In the genomic region with DNA sequence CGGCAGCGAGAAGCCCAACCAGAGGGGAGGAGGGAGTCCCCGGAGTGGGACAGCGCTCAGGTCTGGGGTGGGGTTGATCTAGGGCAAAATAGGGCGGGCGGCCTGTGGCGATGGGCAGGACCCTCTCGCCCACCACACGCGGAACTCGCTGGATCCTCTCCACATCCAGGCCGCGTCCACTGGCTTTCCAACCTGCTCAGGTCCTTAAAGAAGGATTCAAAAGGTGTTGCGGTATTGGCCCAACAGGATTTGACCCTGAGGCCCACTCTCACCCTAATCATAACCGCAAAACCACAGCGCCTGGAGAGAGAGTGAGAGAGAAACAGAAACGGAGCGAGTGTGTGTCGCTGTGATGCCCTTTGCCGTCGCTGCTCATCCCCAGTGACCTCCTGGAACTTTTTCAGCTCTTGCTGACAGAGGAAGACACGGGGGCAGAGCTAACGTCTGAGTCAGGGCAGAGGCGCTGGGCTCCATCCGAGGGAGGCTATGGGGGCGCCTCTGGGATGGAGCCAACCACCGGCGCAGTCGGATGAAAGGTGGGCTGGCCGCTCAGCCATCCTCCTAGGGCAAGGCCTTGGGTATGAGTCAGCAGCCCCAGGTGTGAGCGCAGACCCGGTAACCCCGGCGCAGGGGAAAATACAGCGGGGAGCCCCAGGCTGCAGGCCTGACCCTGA, we compare ENCODE assay signal across 8 cellular contexts. TPM values are rescaled to one million over a fixed set of nuclear protein-coding genes. Genes with fewer than 3 reads are reported as not detected.
DNase-seq lines count a peak whose midpoint lies in the region; ATAC-seq and TF ChIP-seq lines count a peak whose summit lies in the region.

No MANE protein-coding gene starts in this region.

- no peak for TF ChIP-seq POLR2A in esophagus squamous epithelium (IDR thresholded peaks at IDR 0.05)
- TF ChIP-seq POLR2A in uterus (IDR thresholded peaks at IDR 0.05): no peak

- H3K36me3 ChIP-seq in esophagus squamous epithelium (no peaks in the 10 kb centered on the region), uterus (no peaks in the 10 kb centered on the region)

- ATAC-seq in activated B cell treated with CpG ODN at 0.5 μM for 24 hours (ENCODE audit: low read depth): peak; percentile 72
- ATAC-seq in GM18861 (IDR thresholded peaks at IDR 0.05; ENCODE audit: unreplicated experiment): no peak

- peaks cover 28 to 78% (median 45%) of the 10 kb centered on the region in 3 donors for H3K4me1 ChIP-seq in esophagus squamous epithelium
- H3K4me1 ChIP-seq in uterus: peaks cover 0 to 8% of the 10 kb centered on the region in 2 donors

- H3K27ac ChIP-seq in esophagus squamous epithelium: no peak overlapping the region
- no peak overlapping the region for H3K27ac ChIP-seq in uterus

- DNase-seq in NOMO-1 treated with DMSO at 0.1 percent for 48 hours (lab: John Stamatoyannopoulos, UW; ENCODE audit: unreplicated experiment) (peak; percentile 19), NOMO-1 (lab: John Stamatoyannopoulos, UW; ENCODE audit: unreplicated experiment in 2 of 2) (no peak), activated B cell treated with CpG ODN at 0.5 μM for 24 hours (no peak), esophagus squamous epithelium (lab: John Stamatoyannopoulos, UW) (no peak), mesothelial cell of epicardium (ENCODE audit: low spot score in 2 of 2, unreplicated experiment in 2 of 2) (no peak), uterus (no peak)
- DNase-seq in stimulated activated CD8-positive, alpha-beta memory T cell treated with anti-CD3 and anti-CD28 coated beads, Interleukin-15, amount 100 ng/mL, for 4 hours (ENCODE audit: low read depth in 2 of 2): peak; percentile 61

- H3K27me3 ChIP-seq in esophagus squamous epithelium (peaks cover 17 to 92% (median 56%) of the 10 kb centered on the region in 4 donors), uterus (peaks cover 27 to 70% of the 10 kb centered on the region in 2 donors)

- POLR2A ChIA-PET in activated B cell treated with CpG ODN at 0.5 μM for 24 hours (lab: Charles Lee): interaction anchor here (0.9 to 5.4 kb wide), 4 partner anchors 14 to 111 kb away, joined by 3 to 28 read pairs (median 8); a partner anchor contains a TSS

- intact Hi-C loops in activated B cell treated with CpG ODN at 0.5 μM for 24 hours (cut with micrococcal nuclease) (loop anchor here (1.0 to 2.0 kb wide), 2 partner anchors 17 to 21 kb away; a partner anchor contains a TSS), esophagus squamous epithelium (cut with DNase I) (no loop called here), uterus (cut with DNase I; ENCODE audit: low total_unique reads) (no loop called here)

- CTCF ChIA-PET in activated B cell treated with CpG ODN at 0.5 μM for 24 hours (lab: Charles Lee): interaction anchor here (2.9 kb wide), 1 partner anchor 42 kb away, joined by 8 read pairs; no protein-coding TSS in a partner anchor

- H3K4me1 Mint-ChIP-seq in activated B cell treated with CpG ODN at 0.5 μM for 24 hours (peaks cover 31% of the 10 kb centered on the region), mesothelial cell of epicardium (peaks cover 19% of the 10 kb centered on the region)

- H3K36me3 Mint-ChIP-seq in activated B cell treated with CpG ODN at 0.5 μM for 24 hours (ENCODE audit: low read depth): no peaks in the 10 kb centered on the region
- H3K36me3 Mint-ChIP-seq in mesothelial cell of epicardium: no peaks in the 10 kb centered on the region

- H3K9me3 ChIP-seq in esophagus squamous epithelium (no peaks in the 10 kb centered on the region), uterus (no peaks in the 10 kb centered on the region)

- H3K27ac Mint-ChIP-seq in activated B cell treated with CpG ODN at 0.5 μM for 24 hours (peak overlapping the region; percentile 76), mesothelial cell of epicardium (no peak overlapping the region)

- TF ChIP-seq CTCF in activated B cell treated with CpG ODN at 0.5 μM for 24 hours (IDR thresholded peaks at IDR 0.05): no peak
- TF ChIP-seq CTCF in esophagus squamous epithelium (IDR thresholded peaks at IDR 0.05): no peak
- no peak for TF ChIP-seq CTCF in mesothelial cell of epicardium (IDR thresholded peaks at IDR 0.05; ENCODE audit: unreplicated experiment)
- no peak for TF ChIP-seq CTCF in uterus (IDR thresholded peaks at IDR 0.05)

- H3K9me3 Mint-ChIP-seq in activated B cell treated with CpG ODN at 0.5 μM for 24 hours (no peaks in the 10 kb centered on the region), mesothelial cell of epicardium (no peaks in the 10 kb centered on the region)

- peak overlapping the region in 3 of 4 donors; percentile 2 to 51 (median 22) for H3K4me3 ChIP-seq in esophagus squamous epithelium
- no peak overlapping the region for H3K4me3 ChIP-seq in uterus

- WGBS in esophagus squamous epithelium, 2 donors: 37 to 47% methylated on average over 13 to 23 of the region's 35 CpGs

- H3K27me3 Mint-ChIP-seq in activated B cell treated with CpG ODN at 0.5 μM for 24 hours: peaks cover 42% of the 10 kb centered on the region
- H3K27me3 Mint-ChIP-seq in mesothelial cell of epicardium (ENCODE audit: low read depth): peaks cover 77% of the 10 kb centered on the region

- H3K4me3 Mint-ChIP-seq in activated B cell treated with CpG ODN at 0.5 μM for 24 hours (peak overlapping the region; percentile 77), mesothelial cell of epicardium (no peak overlapping the region)

RNA-seq across cellular contexts. Expression of a gene that starts 16.7 kb away (rescaled TPM):
- total RNA-seq in activated B cell treated with CpG ODN at 0.5 μM for 24 hours (not detected in 2 replicates), esophagus squamous epithelium (not detected), mesothelial cell of epicardium (not detected in 3 replicates), uterus (not detected)

RNA-seq across cellular contexts. Expression of a gene that starts 36.5 kb away (rescaled TPM):
- 5.6 and 5.7 TPM in 2 replicates for total RNA-seq in activated B cell treated with CpG ODN at 0.5 μM for 24 hours
- 10 to 100 TPM in 1 of 4 donors, 1 to 10 TPM in 3; 3.9 to 14.3 (median 6.4) TPM for total RNA-seq in esophagus squamous epithelium
- 12.2 to 13.4 TPM (median 12.7 TPM) in 3 replicates for total RNA-seq in mesothelial cell of epicardium
- total RNA-seq in uterus: 100 to 1,000 TPM in 1 of 4 donors, 10 to 100 TPM in 1, 1 to 10 TPM in 1, under 1 TPM in 1; 0.77 to 101 (median 11.1) TPM

RNA-seq across cellular contexts. Expression of a gene that starts 58.9 kb away (rescaled TPM):
- total RNA-seq in activated B cell treated with CpG ODN at 0.5 μM for 24 hours: not detected in 2 replicates
- total RNA-seq in esophagus squamous epithelium: 10 to 100 TPM in 3 of 4 donors, 1 to 10 TPM in 1; 9.7 to 13.9 (median 11.9) TPM
- total RNA-seq in mesothelial cell of epicardium: 15.4 to 16.7 TPM (median 16.0 TPM) in 3 replicates
- 10 to 100 TPM; 12.9 to 26.9 (median 18.3) TPM for total RNA-seq in uterus

Comparison
In these comparisons a context has a peak if more than half of its experiments do, and no peak if none do; other contexts are left out.
1. DNase-seq: peak in NOMO-1 treated with DMSO at 0.1 percent for 48 hours (single experiment) and stimulated activated CD8-positive, alpha-beta memory T cell treated with anti-CD3 and anti-CD28 coated beads, Interleukin-15, amount 100 ng/mL, for 4 hours (2 of 2); none in NOMO-1 (0 of 2), activated B cell treated with CpG ODN at 0.5 μM for 24 hours (single experiment), esophagus squamous epithelium (single experiment), mesothelial cell of epicardium (0 of 2) and uterus (0 of 2).
2. H3K4me3 ChIP-seq: peak in esophagus squamous epithelium (3 of 4); none in uterus (0 of 2).